15 cellular contexts compared by ENCODE assay signal in genomic region chr10:3150366-3150765, GRCh38. TPM values are rescaled to one million over a fixed set of nuclear protein-coding genes. Genes with fewer than 3 reads are reported as not detected.
A peak's percentile ranks its signal among the peaks of the same experiment; 100 is the strongest.
DNase-seq lines count a peak whose midpoint lies in the region; ATAC-seq and TF ChIP-seq lines count a peak whose summit lies in the region.
"Had no signal": no experiment of that assay in that cellular context is flagged by ENCODE, and none has a peak within 500 bp of the region (broad histone marks: within the 10 kb centered on the region; RNA-seq: fewer than 3 reads in every experiment).

No MANE protein-coding gene starts in this region.

- CTCF ChIA-PET in activated CD4-positive, alpha-beta T cell treated with anti-CD3 and anti-CD28 coated beads for 36 hours (lab: Charles Lee): interaction anchor here (0.7 kb wide), 1 partner anchor 42 kb away, joined by 3 read pairs; no protein-coding TSS in a partner anchor
- CTCF ChIA-PET in activated naive CD4-positive, alpha-beta T cell treated with anti-CD3 and anti-CD28 coated beads for 36 hours (lab: Charles Lee): no interaction called here

- ATAC-seq in activated CD4-positive, alpha-beta T cell treated with anti-CD3 and anti-CD28 coated beads for 36 hours: no peak
- no peak for ATAC-seq in stimulated activated effector memory CD8-positive, alpha-beta T cell treated with anti-CD3 and anti-CD28 coated beads, Interleukin-12 subunit alpha, Interleukin-12 subunit beta, amount 100 ng/mL, for 72 hours
- ATAC-seq in Right ventricle myocardium inferior: no peak
- ATAC-seq: HepG2 had no signal

- H3K36me3 Mint-ChIP-seq in activated CD4-positive, alpha-beta T cell treated with anti-CD3 and anti-CD28 coated beads for 36 hours (ENCODE audit: low read depth): peaks cover 62% of the 10 kb centered on the region
- H3K36me3 Mint-ChIP-seq in activated naive CD4-positive, alpha-beta T cell treated with anti-CD3 and anti-CD28 coated beads for 36 hours (ENCODE audit: low read depth): peaks cover 40% of the 10 kb centered on the region
- H3K36me3 Mint-ChIP-seq in stimulated activated effector memory CD8-positive, alpha-beta T cell treated with anti-CD3 and anti-CD28 coated beads, Interleukin-12 subunit alpha, Interleukin-12 subunit beta, amount 100 ng/mL, for 72 hours: peaks cover 100% of the 10 kb centered on the region

- no peaks in the 10 kb centered on the region for H3K4me1 ChIP-seq in tibial artery
- H3K4me1 ChIP-seq: A549, Caco-2 had no signal

- H3K27me3 Mint-ChIP-seq in activated CD4-positive, alpha-beta T cell treated with anti-CD3 and anti-CD28 coated beads for 36 hours: no peaks in the 10 kb centered on the region
- no peaks in the 10 kb centered on the region for H3K27me3 Mint-ChIP-seq in activated naive CD4-positive, alpha-beta T cell treated with anti-CD3 and anti-CD28 coated beads for 36 hours (ENCODE audit: low read depth)
- H3K27me3 Mint-ChIP-seq: CD4-positive, alpha-beta T cell had no signal

- POLR2A ChIA-PET in activated CD4-positive, alpha-beta T cell treated with anti-CD3 and anti-CD28 coated beads for 36 hours (lab: Charles Lee): no interaction called here

- H3K4me3 Mint-ChIP-seq in activated CD4-positive, alpha-beta T cell treated with anti-CD3 and anti-CD28 coated beads for 36 hours: no peak overlapping the region
- H3K4me3 Mint-ChIP-seq in activated naive CD4-positive, alpha-beta T cell treated with anti-CD3 and anti-CD28 coated beads for 36 hours: no peak overlapping the region
- no peak overlapping the region for H3K4me3 Mint-ChIP-seq in stimulated activated effector memory CD8-positive, alpha-beta T cell treated with anti-CD3 and anti-CD28 coated beads, Interleukin-12 subunit alpha, Interleukin-12 subunit beta, amount 100 ng/mL, for 72 hours
- H3K4me3 Mint-ChIP-seq: CD4-positive, alpha-beta T cell; H9 had no signal

- H3K4me3 ChIP-seq in tibial artery: no peak overlapping the region
- H3K4me3 ChIP-seq: A549 had no signal

- H3K4me1 Mint-ChIP-seq in activated CD4-positive, alpha-beta T cell treated with anti-CD3 and anti-CD28 coated beads for 36 hours: peaks cover 11% of the 10 kb centered on the region
- H3K4me1 Mint-ChIP-seq in activated naive CD4-positive, alpha-beta T cell treated with anti-CD3 and anti-CD28 coated beads for 36 hours (ENCODE audit: low read depth): peaks cover 8% of the 10 kb centered on the region
- peaks cover 20% of the 10 kb centered on the region for H3K4me1 Mint-ChIP-seq in stimulated activated effector memory CD8-positive, alpha-beta T cell treated with anti-CD3 and anti-CD28 coated beads, Interleukin-12 subunit alpha, Interleukin-12 subunit beta, amount 100 ng/mL, for 72 hours
- H3K4me1 Mint-ChIP-seq: H9 had no signal

- peaks cover 90 to 100% (median 98%) of the 10 kb centered on the region in 3 donors for H3K36me3 ChIP-seq in tibial artery

- H3K27me3 ChIP-seq in tibial artery: no peaks in the 10 kb centered on the region

- no peaks in the 10 kb centered on the region for H3K9me3 Mint-ChIP-seq in activated CD4-positive, alpha-beta T cell treated with anti-CD3 and anti-CD28 coated beads for 36 hours (ENCODE audit: low read depth)
- no peaks in the 10 kb centered on the region for H3K9me3 Mint-ChIP-seq in activated naive CD4-positive, alpha-beta T cell treated with anti-CD3 and anti-CD28 coated beads for 36 hours
- no peaks in the 10 kb centered on the region for H3K9me3 Mint-ChIP-seq in stimulated activated effector memory CD8-positive, alpha-beta T cell treated with anti-CD3 and anti-CD28 coated beads, Interleukin-12 subunit alpha, Interleukin-12 subunit beta, amount 100 ng/mL, for 72 hours
- H3K9me3 Mint-ChIP-seq: CD4-positive, alpha-beta T cell; H9 had no signal

- no peak for TF ChIP-seq CTCF in tibial artery (IDR thresholded peaks at IDR 0.05)

- no peaks in the 10 kb centered on the region for H3K9me3 ChIP-seq in tibial artery
- H3K9me3 ChIP-seq: A549, Caco-2 had no signal

- H3K27ac ChIP-seq in tibial artery: no peak overlapping the region
- H3K27ac ChIP-seq: 22Rv1, A549, C4-2B had no signal

- intact Hi-C loops in activated CD4-positive, alpha-beta T cell treated with anti-CD3 and anti-CD28 coated beads for 36 hours (cut with DNase I, micrococcal nuclease): no loop called here
- intact Hi-C loops in activated naive CD4-positive, alpha-beta T cell treated with anti-CD3 and anti-CD28 coated beads for 36 hours (cut with micrococcal nuclease): no loop called here
- intact Hi-C loops in Right ventricle myocardium inferior (cut with DNase I): no loop called here
- intact Hi-C loops in tibial artery (cut with DNase I; ENCODE audit: low total_unique reads): no loop called here

- peak overlapping the region; percentile 4 for H3K27ac Mint-ChIP-seq in activated CD4-positive, alpha-beta T cell treated with anti-CD3 and anti-CD28 coated beads for 36 hours
- peak overlapping the region; percentile 9 for H3K27ac Mint-ChIP-seq in activated naive CD4-positive, alpha-beta T cell treated with anti-CD3 and anti-CD28 coated beads for 36 hours
- H3K27ac Mint-ChIP-seq in stimulated activated effector memory CD8-positive, alpha-beta T cell treated with anti-CD3 and anti-CD28 coated beads, Interleukin-12 subunit alpha, Interleukin-12 subunit beta, amount 100 ng/mL, for 72 hours: peak overlapping the region; percentile 64
- H3K27ac Mint-ChIP-seq: CD4-positive, alpha-beta T cell had no signal

- no peak for DNase-seq in activated CD4-positive, alpha-beta T cell treated with anti-CD3 and anti-CD28 coated beads for 36 hours
- no peak for DNase-seq in activated CD4-positive, alpha-beta T cell treated with anti-CD3 and anti-CD28 coated beads, Interleukin-2, amount 50 U/mL, for 4 hours
- DNase-seq in activated naive CD4-positive, alpha-beta T cell treated with anti-CD3 and anti-CD28 coated beads for 36 hours: no peak
- DNase-seq in activated naive CD4-positive, alpha-beta T cell (lab: John Stamatoyannopoulos, UW): no peak
- no peak for DNase-seq in stimulated activated effector memory CD8-positive, alpha-beta T cell treated with anti-CD3 and anti-CD28 coated beads, Interleukin-12 subunit alpha, Interleukin-12 subunit beta, amount 100 ng/mL, for 72 hours (ENCODE audit: low spot score in 2 of 2)
- no peak for DNase-seq in Right ventricle myocardium inferior (ENCODE audit: missing footprints)
- DNase-seq in tibial artery: no peak
- DNase-seq: AML-193; Caco-2; CD4-positive, alpha-beta T cell; H9 had no signal

RNA-seq across cellular contexts. Expression of gene PITRM1, which starts 22.2 kb away (rescaled TPM):
- 10 to 100 TPM; 84.8 to 97.9 TPM for total RNA-seq in activated CD4-positive, alpha-beta T cell treated with anti-CD3 and anti-CD28 coated beads for 36 hours
- total RNA-seq in activated naive CD4-positive, alpha-beta T cell treated with anti-CD3 and anti-CD28 coated beads for 36 hours: 10 to 100 TPM; 65.6 to 74.5 TPM
- total RNA-seq in Right ventricle myocardium inferior: 91.1 TPM

Comparison
In these comparisons a context has a peak if more than half of its experiments do, and no peak if none do; other contexts are left out.
1. H3K27ac Mint-ChIP-seq: peak in every context shown above with its lines; median percentile 64 in stimulated activated effector memory CD8-positive, alpha-beta T cell treated with anti-CD3 and anti-CD28 coated beads, Interleukin-12 subunit alpha, Interleukin-12 subunit beta, amount 100 ng/mL, for 72 hours; 9 in activated naive CD4-positive, alpha-beta T cell treated with anti-CD3 and anti-CD28 coated beads for 36 hours; 4 in activated CD4-positive, alpha-beta T cell treated with anti-CD3 and anti-CD28 coated beads for 36 hours.